Comparison of ENCODE assay signal across 8 cellular contexts in genomic region chr6:167825059-167825758, GRCh38. TPM values are rescaled to one million over a fixed set of nuclear protein-coding genes. Genes with fewer than 3 reads are reported as not detected.
DNase-seq lines count a peak whose midpoint lies in the region; ATAC-seq lines count a peak whose summit lies in the region.

No MANE protein-coding gene starts in this region.

- no peak for ATAC-seq in stimulated activated naive B cell treated with anti-CD40 and anti-IgM and Interleukin-4, amounts not matched to agents 10 μg/mL and 1 μg/mL and 100 μg/mL, for 72 hours (replicated peaks)
- no peak for ATAC-seq in HG02938 (IDR thresholded peaks at IDR 0.05; ENCODE audit: unreplicated experiment)

- no peaks in the 10 kb centered on the region for H3K9me3 ChIP-seq in iPS-18a (ENCODE audit: control insufficient read depth, low read depth, low read length)

- H3K4me1 Mint-ChIP-seq in activated T-helper 1 cell treated with anti-CD3 and anti-CD28 coated beads, Interleukin-12 subunit alpha, Interleukin-12 subunit beta, Interleukin-2, Interleukin-4 antibody, amounts not matched to agents 30 ng/mL and 10 ng/mL and 1 ng/mL, durations not matched to agents 14 hours and 24 hours and 36 hours (ENCODE audit: low read depth), result peaks cover 40% of the 10 kb centered on the region
- H3K4me1 Mint-ChIP-seq in stimulated activated naive B cell treated with anti-CD40 and anti-IgM and Interleukin-4, amounts not matched to agents 10 μg/mL and 1 μg/mL and 100 μg/mL, for 72 hours, result peaks cover 14 to 25% of the 10 kb centered on the region in 2 donors

- intact Hi-C loops in activated T-helper 1 cell treated with anti-CD3 and anti-CD28 coated beads, Interleukin-12 subunit alpha, Interleukin-12 subunit beta, Interleukin-2, Interleukin-4 antibody, amounts not matched to agents 30 ng/mL and 10 ng/mL and 1 ng/mL, durations not matched to agents 14 hours and 24 hours and 36 hours (cut with micrococcal nuclease), result loop anchor here (5.0 kb wide), 3 partner anchors 873 to 1897 kb away; partner anchors contain the start of genes MPC1 and PHF10

- H3K27me3 Mint-ChIP-seq in activated T-helper 1 cell treated with anti-CD3 and anti-CD28 coated beads, Interleukin-12 subunit alpha, Interleukin-12 subunit beta, Interleukin-2, Interleukin-4 antibody, amounts not matched to agents 30 ng/mL and 10 ng/mL and 1 ng/mL, durations not matched to agents 14 hours and 24 hours and 36 hours (ENCODE audit: insufficient read depth), result peaks cover 69% of the 10 kb centered on the region
- peaks cover 44 to 57% of the 10 kb centered on the region in 2 donors for H3K27me3 Mint-ChIP-seq in stimulated activated naive B cell treated with anti-CD40 and anti-IgM and Interleukin-4, amounts not matched to agents 10 μg/mL and 1 μg/mL and 100 μg/mL, for 72 hours

- peak overlapping the region; percentile 89 for H3K4me3 Mint-ChIP-seq in activated T-helper 1 cell treated with anti-CD3 and anti-CD28 coated beads, Interleukin-12 subunit alpha, Interleukin-12 subunit beta, Interleukin-2, Interleukin-4 antibody, amounts not matched to agents 30 ng/mL and 10 ng/mL and 1 ng/mL, durations not matched to agents 14 hours and 24 hours and 36 hours
- peak overlapping the region; percentile 85 to 94 for H3K4me3 Mint-ChIP-seq in stimulated activated naive B cell treated with anti-CD40 and anti-IgM and Interleukin-4, amounts not matched to agents 10 μg/mL and 1 μg/mL and 100 μg/mL, for 72 hours

- H3K27me3 ChIP-seq in iPS-18a (ENCODE audit: control insufficient read depth, insufficient read depth, low read length), result peaks cover 3% of the 10 kb centered on the region

- H3K4me3 ChIP-seq in iPS-18a (ENCODE audit: low read length), result peak overlapping the region; percentile 90

- no peak overlapping the region for H3K27ac ChIP-seq in iPS-18a (ENCODE audit: low read length)

- peak overlapping the region; percentile 34 for H3K27ac Mint-ChIP-seq in activated T-helper 1 cell treated with anti-CD3 and anti-CD28 coated beads, Interleukin-12 subunit alpha, Interleukin-12 subunit beta, Interleukin-2, Interleukin-4 antibody, amounts not matched to agents 30 ng/mL and 10 ng/mL and 1 ng/mL, durations not matched to agents 14 hours and 24 hours and 36 hours
- H3K27ac Mint-ChIP-seq in stimulated activated naive B cell treated with anti-CD40 and anti-IgM and Interleukin-4, amounts not matched to agents 10 μg/mL and 1 μg/mL and 100 μg/mL, for 72 hours, result peak overlapping the region; percentile 75

- no peaks in the 10 kb centered on the region for H3K36me3 ChIP-seq in iPS-18a (ENCODE audit: control insufficient read depth, low read depth, low read length)

- no peaks in the 10 kb centered on the region for H3K9me3 Mint-ChIP-seq in activated T-helper 1 cell treated with anti-CD3 and anti-CD28 coated beads, Interleukin-12 subunit alpha, Interleukin-12 subunit beta, Interleukin-2, Interleukin-4 antibody, amounts not matched to agents 30 ng/mL and 10 ng/mL and 1 ng/mL, durations not matched to agents 14 hours and 24 hours and 36 hours
- H3K9me3 Mint-ChIP-seq in stimulated activated naive B cell treated with anti-CD40 and anti-IgM and Interleukin-4, amounts not matched to agents 10 μg/mL and 1 μg/mL and 100 μg/mL, for 72 hours, result no peaks in the 10 kb centered on the region

- DNase-seq in NOMO-1 (lab: John Stamatoyannopoulos, UW; ENCODE audit: unreplicated experiment in 2 of 2) (peak; percentile 28 to 50), NOMO-1 treated with dmso at 0.1 percent for 144 hours (lab: John Stamatoyannopoulos, UW; ENCODE audit: unreplicated experiment) (no peak), HPDE6-E6E7 (ENCODE audit: extremely low spot score) (no peak), GF-D8 (lab: John Stamatoyannopoulos, UW) (no peak)
- no peak for DNase-seq in activated T-helper 1 cell treated with anti-CD3 and anti-CD28 coated beads, Interleukin-12 subunit alpha, Interleukin-12 subunit beta, Interleukin-2, Interleukin-4 antibody, amounts not matched to agents 30 ng/mL and 10 ng/mL and 1 ng/mL, durations not matched to agents 14 hours and 24 hours and 36 hours (ENCODE audit: low spot score)
- DNase-seq in stimulated activated naive B cell treated with anti-CD40 and anti-IgM and Interleukin-4, amounts not matched to agents 10 μg/mL and 1 μg/mL and 100 μg/mL, for 72 hours, result no peak

- peak overlapping the region; percentile 48 for H3K9ac ChIP-seq in iPS-18a (ENCODE audit: low read length)

- H3K36me3 Mint-ChIP-seq in activated T-helper 1 cell treated with anti-CD3 and anti-CD28 coated beads, Interleukin-12 subunit alpha, Interleukin-12 subunit beta, Interleukin-2, Interleukin-4 antibody, amounts not matched to agents 30 ng/mL and 10 ng/mL and 1 ng/mL, durations not matched to agents 14 hours and 24 hours and 36 hours (ENCODE audit: low read depth), result peaks cover 3% of the 10 kb centered on the region
- H3K36me3 Mint-ChIP-seq in stimulated activated naive B cell treated with anti-CD40 and anti-IgM and Interleukin-4, amounts not matched to agents 10 μg/mL and 1 μg/mL and 100 μg/mL, for 72 hours, result peaks cover 0 to 4% of the 10 kb centered on the region in 2 donors

- peaks cover 18% of the 10 kb centered on the region for H3K4me1 ChIP-seq in iPS-18a (ENCODE audit: control insufficient read depth, low read depth, low read length)

RNA-seq across cellular contexts. Expression of gene AFDN, which starts 1.5 kb away (rescaled TPM):
- 70.1 and 75.9 TPM in 2 replicates for total RNA-seq in activated T-helper 1 cell treated with anti-CD3 and anti-CD28 coated beads, Interleukin-12 subunit alpha, Interleukin-12 subunit beta, Interleukin-2, Interleukin-4 antibody, amounts not matched to agents 30 ng/mL and 10 ng/mL and 1 ng/mL, durations not matched to agents 14 hours and 24 hours and 36 hours

Comparison
In these comparisons a context has a peak if more than half of its experiments do, and no peak if none do; other contexts are left out.
1. DNase-seq: peak in NOMO-1 (2 of 2); none in NOMO-1 treated with dmso at 0.1 percent for 144 hours (single experiment), activated T-helper 1 cell treated with anti-CD3 and anti-CD28 coated beads, Interleukin-12 subunit alpha, Interleukin-12 subunit beta, Interleukin-2, Interleukin-4 antibody, amounts not matched to agents 30 ng/mL and 10 ng/mL and 1 ng/mL, durations not matched to agents 14 hours and 24 hours and 36 hours (single experiment), stimulated activated naive B cell treated with anti-CD40 and anti-IgM and Interleukin-4, amounts not matched to agents 10 μg/mL and 1 μg/mL and 100 μg/mL, for 72 hours (single experiment), HPDE6-E6E7 (single experiment) and GF-D8 (single experiment).